In genomic region chr11:19907008-19907579, GRCh38 we compare ENCODE assay signal across 18 cellular contexts.
DNase-seq lines count a peak whose midpoint lies in the region; ATAC-seq lines count a peak whose summit lies in the region.
"Had no signal": no experiment of that assay in that cellular context is flagged by ENCODE, and none has a peak within 500 bp of the region (broad histone marks: within the 10 kb centered on the region; RNA-seq: fewer than 3 reads in every experiment).

No MANE protein-coding gene starts in this region.

- H3K79me2 ChIP-seq in GM23248 (ENCODE audit: insufficient read depth): peaks cover 36% of the 10 kb centered on the region

- no peaks in the 10 kb centered on the region for H3K36me3 Mint-ChIP-seq in activated naive CD8-positive, alpha-beta T cell treated with anti-CD3 and anti-CD28 coated beads for 36 hours
- H3K36me3 Mint-ChIP-seq: activated naive CD8-positive, alpha-beta T cell treated with anti-CD3 and anti-CD28 coated beads, Interleukin-2, amount 10 ng/mL, durations not matched to agents 7 days and 5 days; CD8-positive, alpha-beta memory T cell; IgD-negative memory B cell had no signal

- H4K20me1 ChIP-seq in GM23248 (ENCODE audit: insufficient read depth): no peaks in the 10 kb centered on the region

- H3K4me3 ChIP-seq in GM23248: no peak overlapping the region

- H3F3A ChIP-seq in GM23248 (ENCODE audit: insufficient read depth): peaks cover 25% of the 10 kb centered on the region

- no peak for DNase-seq in GM23248
- DNase-seq in GF-D8 (lab: John Stamatoyannopoulos, UW): no peak
- no peak for DNase-seq in head of caudate nucleus
- DNase-seq in activated naive CD8-positive, alpha-beta T cell treated with anti-CD3 and anti-CD28 coated beads for 36 hours: no peak
- DNase-seq: activated CD8-positive, alpha-beta memory T cell treated with anti-CD3 and anti-CD28 coated beads, Interleukin-2, amount 50 U/mL, for 48 hours; activated naive CD8-positive, alpha-beta T cell treated with anti-CD3 and anti-CD28 coated beads, Interleukin-2, amount 10 ng/mL, durations not matched to agents 7 days and 5 days; CD8-positive, alpha-beta memory T cell; effector CD4-positive, alpha-beta T cell; hippocampal formation; NCI-H2081 treated with DMSO at 0.1 percent for 48 hours; NCI-H82 had no signal

- no peak overlapping the region for H2AFZ ChIP-seq in GM23248

- no peaks in the 10 kb centered on the region for H3K4me1 Mint-ChIP-seq in activated naive CD8-positive, alpha-beta T cell treated with anti-CD3 and anti-CD28 coated beads for 36 hours
- H3K4me1 Mint-ChIP-seq: activated naive CD8-positive, alpha-beta T cell treated with anti-CD3 and anti-CD28 coated beads, Interleukin-2, amount 10 ng/mL, durations not matched to agents 7 days and 5 days; CD8-positive, alpha-beta memory T cell; IgD-negative memory B cell had no signal

- no peaks in the 10 kb centered on the region for H3K9me3 ChIP-seq in GM23248 (ENCODE audit: low read depth)

- no peaks in the 10 kb centered on the region for H3K9me2 ChIP-seq in GM23248 (ENCODE audit: insufficient read depth)

- H3K36me3 ChIP-seq in GM23248 (ENCODE audit: low read depth): no peaks in the 10 kb centered on the region

- H3K4me1 ChIP-seq in GM23248 (ENCODE audit: insufficient read depth): 0 out of 2 replicates have a peak, but pooled peaks cover 3% of the 10 kb centered on the region

- H3K27me3 Mint-ChIP-seq in activated naive CD8-positive, alpha-beta T cell treated with anti-CD3 and anti-CD28 coated beads for 36 hours: no peaks in the 10 kb centered on the region
- H3K27me3 Mint-ChIP-seq: CD8-positive, alpha-beta memory T cell; IgD-negative memory B cell; stimulated activated naive CD8-positive, alpha-beta T cell treated with anti-CD3 and anti-CD28 coated beads, Interleukin-15, Interleukin-2, amounts not matched to agents 100 ng/mL and 50 ng/mL, for 24 hours had no signal

- H3K27me3 ChIP-seq in GM23248 (replicated peaks; ENCODE audit: insufficient read depth): no peaks in the 10 kb centered on the region

- H3K9me3 Mint-ChIP-seq in activated naive CD8-positive, alpha-beta T cell treated with anti-CD3 and anti-CD28 coated beads for 36 hours: no peaks in the 10 kb centered on the region
- H3K9me3 Mint-ChIP-seq: activated naive CD8-positive, alpha-beta T cell treated with anti-CD3 and anti-CD28 coated beads, Interleukin-2, amount 10 ng/mL, durations not matched to agents 7 days and 5 days; CD8-positive, alpha-beta memory T cell; IgD-negative memory B cell; stimulated activated naive CD8-positive, alpha-beta T cell treated with anti-CD3 and anti-CD28 coated beads, Interleukin-15, Interleukin-2, amounts not matched to agents 100 ng/mL and 50 ng/mL, for 24 hours had no signal

- WGBS in GM23248 (ENCODE audit: low coverage in 1 of 2, low lambda C conversion rate in 2 of 2, missing lambda C conversion rate in 2 of 2), 2 experiments: 89 to 93% methylated on average over 5 of the region's 5 CpGs

- no peak overlapping the region for H3K27ac Mint-ChIP-seq in activated naive CD8-positive, alpha-beta T cell treated with anti-CD3 and anti-CD28 coated beads for 36 hours
- H3K27ac Mint-ChIP-seq: activated naive CD8-positive, alpha-beta T cell treated with anti-CD3 and anti-CD28 coated beads, Interleukin-2, amount 10 ng/mL, durations not matched to agents 7 days and 5 days; CD8-positive, alpha-beta memory T cell; stimulated activated naive CD8-positive, alpha-beta T cell treated with anti-CD3 and anti-CD28 coated beads, Interleukin-15, Interleukin-2, amounts not matched to agents 100 ng/mL and 50 ng/mL, for 24 hours had no signal

- intact Hi-C loops in head of caudate nucleus (cut with DNase I): loop anchor here (10.0 kb wide), 1 partner anchor 162 kb away; no protein-coding TSS in a partner anchor

- H3K9ac ChIP-seq in GM23248: no peak overlapping the region

- H3K4me2 ChIP-seq in GM23248 (ENCODE audit: unreplicated experiment): no peak overlapping the region

- in situ Hi-C loops in GM23248 (cut with MboI): loop anchor here (5.0 to 10.0 kb wide), 2 partner anchors 162 to 345 kb away; no protein-coding TSS in a partner anchor

- H3K4me3 Mint-ChIP-seq in activated naive CD8-positive, alpha-beta T cell treated with anti-CD3 and anti-CD28 coated beads for 36 hours: no peak overlapping the region
- H3K4me3 Mint-ChIP-seq: activated naive CD8-positive, alpha-beta T cell treated with anti-CD3 and anti-CD28 coated beads, Interleukin-2, amount 10 ng/mL, durations not matched to agents 7 days and 5 days; CD8-positive, alpha-beta memory T cell; IgD-negative memory B cell; stimulated activated naive CD8-positive, alpha-beta T cell treated with anti-CD3 and anti-CD28 coated beads, Interleukin-15, Interleukin-2, amounts not matched to agents 100 ng/mL and 50 ng/mL, for 24 hours had no signal

- peak; percentile 55 for ATAC-seq in GM18499 (IDR thresholded peaks at IDR 0.05; ENCODE audit: insufficient read depth, unreplicated experiment)
- ATAC-seq in GM19468 (IDR thresholded peaks at IDR 0.05; ENCODE audit: extremely low read depth, unreplicated experiment): peak; percentile 87
- ATAC-seq in HG02885 (IDR thresholded peaks at IDR 0.05; ENCODE audit: poor library complexity, unreplicated experiment): peak; percentile 88
- ATAC-seq in HG03565 (IDR thresholded peaks at IDR 0.05; ENCODE audit: unreplicated experiment): peak; percentile 86

- H3K27ac ChIP-seq in GM23248: no peak overlapping the region
- H3K27ac ChIP-seq: RWPE1 had no signal
